Comparison of ENCODE assay signal across 8 cellular contexts in genomic region chr6:159788757-159789376, GRCh38. TPM values are rescaled to one million over a fixed set of nuclear protein-coding genes. Genes with fewer than 3 reads are reported as not detected.
A peak's percentile ranks its signal among the peaks of the same experiment; 100 is the strongest.
DNase-seq lines count a peak whose midpoint lies in the region; ATAC-seq and TF ChIP-seq lines count a peak whose summit lies in the region.

No MANE protein-coding gene starts in this region.

- H3K4me1 ChIP-seq in ES-I3 (ENCODE audit: insufficient read depth, low read length) (peaks cover 5% of the 10 kb centered on the region; the same call in 1 of the 2 replicates), mesenchymal stem cell (ENCODE audit: control insufficient read depth, insufficient read depth, low read depth, low read length) (peaks cover 12% of the 10 kb centered on the region)

- peak overlapping the region in 1 of 2 experiments; percentile 39 for H2BK12ac ChIP-seq in mesenchymal stem cell (ENCODE audit: low read length in 2 of 2)

- peak overlapping the region; percentile 91 for H3K27ac ChIP-seq in mesenchymal stem cell (ENCODE audit: low read length, poor library complexity, severe bottlenecking)

- H2AK5ac ChIP-seq in mesenchymal stem cell (ENCODE audit: low read length, severe bottlenecking) = no peak overlapping the region

- H2BK120ac ChIP-seq in mesenchymal stem cell (ENCODE audit: low read depth, low read length) = no peak overlapping the region

- H2BK5ac ChIP-seq in mesenchymal stem cell (ENCODE audit: low read depth, low read length, poor library complexity, severe bottlenecking) = peak overlapping the region; percentile 89

- DNase-seq in effector CD4-positive, alpha-beta T cell = peak; percentile 9
- DNase-seq in mesenchymal stem cell (peak; percentile 59), NCI-H446 (lab: John Stamatoyannopoulos, UW) (no peak)
- peak; percentile 46 for DNase-seq in stimulated activated naive CD8-positive, alpha-beta T cell treated with anti-CD3 and anti-CD28 coated beads, Interleukin-15, Interleukin-2, amounts not matched to agents 100 U/mL and 50 U/mL, for 24 hours

- WGBS in mesenchymal stem cell = under 1% methylated on average over 43 of the region's 59 CpGs

- peak overlapping the region; percentile 81 to 96 for H3K4ac ChIP-seq in mesenchymal stem cell (ENCODE audit: low read depth in 1 of 2, low read length in 2 of 2)

- ATAC-seq in HG03342 (IDR thresholded peaks at IDR 0.05; ENCODE audit: unreplicated experiment) (peak; percentile 0), GM19467 (IDR thresholded peaks at IDR 0.05; ENCODE audit: unreplicated experiment) (no peak)
- no peak for ATAC-seq in stimulated activated naive CD8-positive, alpha-beta T cell treated with anti-CD3 and anti-CD28 coated beads, Interleukin-15, Interleukin-2, amounts not matched to agents 100 U/mL and 50 U/mL, for 24 hours

- H4K91ac ChIP-seq in mesenchymal stem cell (ENCODE audit: low read length) = peak overlapping the region; percentile 91

- H2BK15ac ChIP-seq in mesenchymal stem cell (ENCODE audit: low read depth, poor library complexity, severe bottlenecking) = peak overlapping the region; percentile 89

- H3K36me3 ChIP-seq in ES-I3 (ENCODE audit: insufficient read depth, low read length) (peaks cover 35% of the 10 kb centered on the region), mesenchymal stem cell (ENCODE audit: control insufficient read depth in 1 of 2, insufficient read depth in 2 of 2, low read depth in 1 of 2, low read length in 2 of 2) (peaks cover 6 to 59% of the 10 kb centered on the region in 2 experiments)

- H4K8ac ChIP-seq in mesenchymal stem cell (ENCODE audit: low read length) = peak overlapping the region; percentile 98

- H3K9me3 ChIP-seq in ES-I3 (ENCODE audit: control insufficient read depth, insufficient read depth, low read length) = no peaks in the 10 kb centered on the region
- no peaks in the 10 kb centered on the region for H3K9me3 ChIP-seq in mesenchymal stem cell (ENCODE audit: control insufficient read depth, low read length)

- TF ChIP-seq CTCF in WI38 (IDR thresholded peaks at IDR 0.05; ENCODE audit: low read depth, low read length) = no peak

- peak overlapping the region; percentile 68 to 100 for H3K14ac ChIP-seq in mesenchymal stem cell (ENCODE audit: low read length in 2 of 2)

- H3K79me1 ChIP-seq in mesenchymal stem cell (replicated peaks; ENCODE audit: low read length, poor library complexity, severe bottlenecking) = peaks cover 5% of the 10 kb centered on the region

- H3K4me2 ChIP-seq in mesenchymal stem cell (ENCODE audit: low read length, poor library complexity, severe bottlenecking) = peak overlapping the region; percentile 97

- H3K4me3 ChIP-seq in WI38 (ENCODE audit: low read depth, low read length) = peak overlapping the region; percentile 93
- H3K4me3 ChIP-seq in mesenchymal stem cell (ENCODE audit: insufficient read depth in 1 of 2, low read depth in 1 of 2, low read length in 2 of 2) = peak overlapping the region; percentile 99

- H3K9ac ChIP-seq in ES-I3 (ENCODE audit: low read depth, low read length) (peak overlapping the region; percentile 91), mesenchymal stem cell (ENCODE audit: low read length) (peak overlapping the region; percentile 96)

- H3K23ac ChIP-seq in mesenchymal stem cell (ENCODE audit: low read length in 2 of 2) = peak overlapping the region; percentile 60 to 99

- H3K18ac ChIP-seq in mesenchymal stem cell (ENCODE audit: low read depth in 1 of 2, low read length in 2 of 2) = peak overlapping the region; percentile 68 to 99

- peak overlapping the region; percentile 95 for H2AFZ ChIP-seq in mesenchymal stem cell (ENCODE audit: low read depth, low read length)

- no peaks in the 10 kb centered on the region for H3K27me3 ChIP-seq in mesenchymal stem cell (ENCODE audit: control insufficient read depth in 1 of 2, insufficient read depth in 1 of 2, low read length in 2 of 2)

RNA-seq across cellular contexts. Expression of gene TCP1, which starts 0.5 kb away (rescaled TPM):
- polyA plus RNA-seq in mesenchymal stem cell (2013, experiment 1 of 2) = 92.8 TPM
- polyA plus RNA-seq in mesenchymal stem cell (2013, experiment 2 of 2) = 97.3 TPM

RNA-seq across cellular contexts. Expression of gene MRPL18, which starts 1.4 kb away (rescaled TPM):
- polyA plus RNA-seq in mesenchymal stem cell (2013, experiment 1 of 2) = 57.8 TPM
- polyA plus RNA-seq in mesenchymal stem cell (2013, experiment 2 of 2) = 58.5 TPM

RNA-seq across cellular contexts. Expression of gene PNLDC1, which starts 11.2 kb away (rescaled TPM):
- polyA plus RNA-seq in mesenchymal stem cell (2013, experiment 1 of 2) = 0.03 TPM
- 0.03 TPM for polyA plus RNA-seq in mesenchymal stem cell (2013, experiment 2 of 2)

RNA-seq across cellular contexts. Expression of gene ACAT2, which starts 27.0 kb away (rescaled TPM):
- polyA plus RNA-seq in mesenchymal stem cell (2013, experiment 1 of 2) = 90.6 TPM
- polyA plus RNA-seq in mesenchymal stem cell (2013, experiment 2 of 2) = 91.2 TPM

Comparison
In these comparisons a context has a peak if more than half of its experiments do, and no peak if none do; other contexts are left out.
1. DNase-seq: peak in effector CD4-positive, alpha-beta T cell (single experiment), mesenchymal stem cell (single experiment) and stimulated activated naive CD8-positive, alpha-beta T cell treated with anti-CD3 and anti-CD28 coated beads, Interleukin-15, Interleukin-2, amounts not matched to agents 100 U/mL and 50 U/mL, for 24 hours (single experiment); none in NCI-H446 (0 of 2).